In the genomic region with DNA sequence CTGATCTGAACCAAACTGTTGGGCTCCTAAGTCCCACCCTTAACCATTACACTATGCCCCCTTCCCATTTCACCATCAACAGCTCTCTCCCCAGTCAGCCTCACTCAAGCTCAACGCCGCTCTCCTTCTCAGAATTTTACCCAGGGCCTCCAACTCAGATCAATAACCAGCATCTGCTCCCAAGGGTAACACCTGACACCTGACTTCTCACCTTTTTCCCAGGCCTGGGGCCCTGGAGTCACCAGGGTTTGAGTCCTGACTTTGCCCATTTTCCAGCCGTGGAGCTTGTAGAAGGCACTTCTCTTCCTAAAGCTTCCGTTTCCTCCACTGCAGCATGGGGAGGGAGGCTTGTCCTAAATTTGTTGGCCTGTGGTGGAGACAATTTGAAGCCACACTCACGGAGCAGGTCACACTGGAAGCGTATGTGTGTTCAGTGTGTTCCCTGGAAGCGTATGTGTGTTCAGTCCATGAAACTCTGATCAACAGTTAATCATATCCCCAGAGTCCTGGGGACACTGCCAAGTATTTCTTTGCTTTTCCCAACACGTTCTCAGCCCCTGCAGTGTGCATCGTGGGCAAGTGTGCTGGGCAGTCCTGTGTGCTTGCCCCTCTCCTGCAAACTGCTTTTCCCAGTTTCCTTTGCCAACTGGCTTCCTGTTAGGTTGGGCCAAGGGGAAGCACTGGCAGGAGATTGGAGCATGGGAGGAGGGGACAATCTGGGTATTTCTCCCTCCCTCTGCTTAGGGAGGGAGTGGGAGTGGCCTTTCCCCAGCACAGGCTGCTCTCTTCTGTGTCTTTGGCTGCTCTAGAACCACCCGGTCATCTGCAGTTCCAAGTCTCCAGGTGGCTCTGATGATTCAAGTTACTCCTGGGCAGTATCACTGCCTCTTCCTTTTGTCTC, we compare ENCODE assay signal across 9 cellular contexts. TPM values are rescaled to one million over a fixed set of nuclear protein-coding genes. Genes with fewer than 3 reads are reported as not detected.
DNase-seq lines count a peak whose midpoint lies in the region; ATAC-seq and TF ChIP-seq lines count a peak whose summit lies in the region.
"Had no signal": no experiment of that assay in that cellular context is flagged by ENCODE, and none has a peak within 500 bp of the region (broad histone marks: within the 10 kb centered on the region; RNA-seq: fewer than 3 reads in every experiment).

No MANE protein-coding gene starts in this region.

- H3K9ac ChIP-seq in colonic mucosa (ENCODE audit: low read depth in 2 of 2, low read length in 2 of 2): peak overlapping the region; percentile 8 to 56

- no peak overlapping the region for H3K27ac Mint-ChIP-seq in glutamatergic neuron (ENCODE audit: unreplicated experiment)
- H3K27ac Mint-ChIP-seq: stimulated activated naive CD8-positive, alpha-beta T cell treated with anti-CD3 and anti-CD28 coated beads, Interleukin-15, Interleukin-2, amounts not matched to agents 100 ng/mL and 50 ng/mL, for 24 hours had no signal

- H3K27me3 Mint-ChIP-seq in glutamatergic neuron (ENCODE audit: unreplicated experiment): peaks cover 5% of the 10 kb centered on the region
- H3K27me3 Mint-ChIP-seq: stimulated activated naive CD8-positive, alpha-beta T cell treated with anti-CD3 and anti-CD28 coated beads, Interleukin-15, Interleukin-2, amounts not matched to agents 100 ng/mL and 50 ng/mL, for 24 hours had no signal

- H3K4me3 ChIP-seq in colonic mucosa (no peak overlapping the region), muscle layer of duodenum (ENCODE audit: low read depth in 1 of 2, low read length in 2 of 2) (peak overlapping the region; percentile 2 to 6)

- H3K9me3 Mint-ChIP-seq in glutamatergic neuron (ENCODE audit: unreplicated experiment): no peaks in the 10 kb centered on the region
- H3K9me3 Mint-ChIP-seq: stimulated activated naive CD8-positive, alpha-beta T cell treated with anti-CD3 and anti-CD28 coated beads, Interleukin-15, Interleukin-2, amounts not matched to agents 100 ng/mL and 50 ng/mL, for 24 hours had no signal

- no peak overlapping the region for H3K4me3 Mint-ChIP-seq in glutamatergic neuron (ENCODE audit: unreplicated experiment)
- H3K4me3 Mint-ChIP-seq: stimulated activated naive CD8-positive, alpha-beta T cell treated with anti-CD3 and anti-CD28 coated beads, Interleukin-15, Interleukin-2, amounts not matched to agents 100 ng/mL and 50 ng/mL, for 24 hours had no signal

- no peak for ATAC-seq in HG03139 (IDR thresholded peaks at IDR 0.05; ENCODE audit: unreplicated experiment)

- H3K36me3 Mint-ChIP-seq in glutamatergic neuron (ENCODE audit: unreplicated experiment): no peaks in the 10 kb centered on the region

- H3K9me3 ChIP-seq in colonic mucosa (no peaks in the 10 kb centered on the region), muscle layer of duodenum (ENCODE audit: control insufficient read depth in 1 of 2, low read length in 2 of 2) (no peaks in the 10 kb centered on the region)

- DNase-seq in COR-L47 (lab: John Stamatoyannopoulos, UW) (peak; percentile 92), NCI-H1694 (lab: John Stamatoyannopoulos, UW) (peak; percentile 21), colonic mucosa (peak; percentile 81), glutamatergic neuron (no peak), NCI-H187 treated with DMSO at 0.1 percent for 48 hours (lab: John Stamatoyannopoulos, UW) (no peak)
- DNase-seq in activated CD4-positive, alpha-beta T cell treated with anti-CD3 and anti-CD28 coated beads for 4 hours: no peak

- peaks cover 4% of the 10 kb centered on the region for H3K4me1 Mint-ChIP-seq in glutamatergic neuron (ENCODE audit: low read depth, unreplicated experiment)

- no peak for TF ChIP-seq CTCF in colonic mucosa (IDR thresholded peaks at IDR 0.05)
- no peak for TF ChIP-seq CTCF in glutamatergic neuron (IDR thresholded peaks at IDR 0.05; ENCODE audit: partially characterized antibody, unreplicated experiment)

- H3K27ac ChIP-seq in colonic mucosa (peak overlapping the region; percentile 83), muscle layer of duodenum (ENCODE audit: low read length) (peak overlapping the region; percentile 19)

- no peaks in the 10 kb centered on the region for H3K36me3 ChIP-seq in colonic mucosa
- no peaks in the 10 kb centered on the region for H3K36me3 ChIP-seq in muscle layer of duodenum (ENCODE audit: control insufficient read depth in 1 of 2, insufficient read depth in 2 of 2, low read length in 2 of 2)

- H3K4me1 ChIP-seq in colonic mucosa (peaks cover 34% of the 10 kb centered on the region), muscle layer of duodenum (ENCODE audit: control insufficient read depth in 1 of 2, insufficient read depth in 2 of 2, low read length in 2 of 2) (peaks cover 5 to 36% of the 10 kb centered on the region in 2 donors)

- intact Hi-C loops in colonic mucosa (cut with DNase I): no loop called here

- no peaks in the 10 kb centered on the region for H3K27me3 ChIP-seq in colonic mucosa
- H3K27me3 ChIP-seq in muscle layer of duodenum (ENCODE audit: low read depth, low read length): no peaks in the 10 kb centered on the region

RNA-seq across cellular contexts. Expression of a gene that starts 36.9 kb away (rescaled TPM):
- total RNA-seq in colonic mucosa (10 to 100 TPM; 77.8 to 83.4 TPM), glutamatergic neuron (ENCODE audit: unreplicated experiment) (5.4 TPM)

Comparison
In these comparisons a context has a peak if more than half of its experiments do, and no peak if none do; other contexts are left out.
1. DNase-seq: peak in COR-L47 (single experiment), NCI-H1694 (single experiment) and colonic mucosa (single experiment); none in activated CD4-positive, alpha-beta T cell treated with anti-CD3 and anti-CD28 coated beads for 4 hours (0 of 2), glutamatergic neuron (single experiment) and NCI-H187 treated with DMSO at 0.1 percent for 48 hours (single experiment).
2. RNA of a gene that starts 36.9 kb away (total RNA-seq): 77.8 to 83.4 TPM in colonic mucosa; 5.4 TPM in glutamatergic neuron (single experiment); every median in the first group is over 10 times any median in the second.